In the genomic region with DNA sequence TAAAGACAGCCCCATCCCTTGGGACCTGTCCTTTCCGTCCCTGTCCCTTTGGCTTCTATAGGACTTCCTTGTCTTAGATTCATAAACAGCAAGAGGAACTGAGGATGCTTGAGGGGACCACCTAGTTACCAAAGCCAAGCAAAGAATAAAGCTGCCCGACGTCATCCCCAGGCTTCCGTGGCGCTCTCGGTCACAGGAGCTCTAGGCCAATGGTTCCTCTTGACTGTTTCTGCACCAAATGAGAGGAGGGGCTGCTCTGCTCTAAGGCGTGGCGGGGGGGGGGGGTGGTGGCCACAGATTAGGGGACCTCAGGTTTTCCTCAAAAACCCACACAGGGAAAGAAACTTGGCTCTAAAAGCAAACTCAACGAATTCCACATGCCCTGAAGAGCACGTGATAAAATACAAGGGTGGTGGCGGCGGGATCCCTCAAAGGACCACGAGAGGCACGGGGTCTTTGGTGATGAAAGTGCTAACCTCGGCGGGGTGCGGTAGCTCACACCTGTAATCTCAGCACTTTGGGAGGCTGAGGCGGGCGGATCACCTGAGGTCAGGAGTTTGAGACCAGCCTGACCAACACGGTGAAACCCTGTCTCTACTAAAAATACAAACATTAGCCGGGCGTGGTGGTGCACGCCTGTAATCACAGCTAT, we compare ENCODE assay signal across 9 cellular contexts. TPM values are rescaled to one million over a fixed set of nuclear protein-coding genes. Genes with fewer than 3 reads are reported as not detected.
A peak's percentile ranks its signal among the peaks of the same experiment; 100 is the strongest.
DNase-seq lines count a peak whose midpoint lies in the region; ATAC-seq and TF ChIP-seq lines count a peak whose summit lies in the region.
"Had no signal": no experiment of that assay in that cellular context is flagged by ENCODE, and none has a peak within 500 bp of the region (broad histone marks: within the 10 kb centered on the region; RNA-seq: fewer than 3 reads in every experiment).

No MANE protein-coding gene starts in this region.

- no peaks in the 10 kb centered on the region for H3K27me3 Mint-ChIP-seq in activated T-helper 2 cell treated with anti-CD3 and anti-CD28 coated beads, Interferon-gamma antibody, Interleukin-2, Interleukin-4, amounts not matched to agents 10 μg/mL and 5 μg/mL and 100 μg/mL, durations not matched to agents 14 hours and 24 hours and 36 hours (ENCODE audit: low read depth)

- WGBS in sigmoid colon, 2 donors = 58 to 84% methylated on average over 23 of the region's 23 CpGs

- H3K27me3 ChIP-seq in sigmoid colon = no peaks in the 10 kb centered on the region

- intact Hi-C loops in activated T-helper 2 cell treated with anti-CD3 and anti-CD28 coated beads, Interferon-gamma antibody, Interleukin-2, Interleukin-4, amounts not matched to agents 10 μg/mL and 5 μg/mL and 100 μg/mL, durations not matched to agents 14 hours and 24 hours and 36 hours (cut with micrococcal nuclease) = loop anchor here (1.0 to 5.0 kb wide), 5 partner anchors 106 to 402 kb away; no protein-coding TSS in a partner anchor
- intact Hi-C loops in sigmoid colon (cut with DNase I) (loop anchor here (5.0 to 10.0 kb wide), 4 partner anchors 43 to 446 kb away; no protein-coding TSS in a partner anchor), left colon (cut with DNase I, micrococcal nuclease) (loop anchor here in 1 of 2 donors (10.0 kb wide), 1 partner anchor 166 kb away; the partner anchor contains the start of gene GPR107)

- no peak for TF ChIP-seq CTCF in sigmoid colon (IDR thresholded peaks at IDR 0.05)

- H3K9me3 ChIP-seq in sigmoid colon = no peaks in the 10 kb centered on the region

- H3K4me1 ChIP-seq in sigmoid colon = peaks cover 0 to 80% (median 79%) of the 10 kb centered on the region in 4 donors

- peak overlapping the region; percentile 82 for H3K4me3 Mint-ChIP-seq in activated T-helper 2 cell treated with anti-CD3 and anti-CD28 coated beads, Interferon-gamma antibody, Interleukin-2, Interleukin-4, amounts not matched to agents 10 μg/mL and 5 μg/mL and 100 μg/mL, durations not matched to agents 14 hours and 24 hours and 36 hours (ENCODE audit: low read depth)

- H3K36me3 Mint-ChIP-seq in activated T-helper 2 cell treated with anti-CD3 and anti-CD28 coated beads, Interferon-gamma antibody, Interleukin-2, Interleukin-4, amounts not matched to agents 10 μg/mL and 5 μg/mL and 100 μg/mL, durations not matched to agents 14 hours and 24 hours and 36 hours (ENCODE audit: low read depth) = peaks cover 90% of the 10 kb centered on the region

- no peaks in the 10 kb centered on the region for H3K9me3 Mint-ChIP-seq in activated T-helper 2 cell treated with anti-CD3 and anti-CD28 coated beads, Interferon-gamma antibody, Interleukin-2, Interleukin-4, amounts not matched to agents 10 μg/mL and 5 μg/mL and 100 μg/mL, durations not matched to agents 14 hours and 24 hours and 36 hours

- H3K27ac Mint-ChIP-seq in activated T-helper 2 cell treated with anti-CD3 and anti-CD28 coated beads, Interferon-gamma antibody, Interleukin-2, Interleukin-4, amounts not matched to agents 10 μg/mL and 5 μg/mL and 100 μg/mL, durations not matched to agents 14 hours and 24 hours and 36 hours = peak overlapping the region; percentile 99

- peaks cover 4 to 27% (median 21%) of the 10 kb centered on the region in 4 donors for H3K36me3 ChIP-seq in sigmoid colon

- no peak for TF ChIP-seq POLR2A in sigmoid colon (IDR thresholded peaks at IDR 0.05)

- H3K27ac ChIP-seq in sigmoid colon = peak overlapping the region; percentile 79 to 88 (median 86)

- peak; percentile 15 for ATAC-seq in GM18907 (IDR thresholded peaks at IDR 0.05; ENCODE audit: unreplicated experiment)
- peak; percentile 9 for ATAC-seq in HG03045 (IDR thresholded peaks at IDR 0.05; ENCODE audit: unreplicated experiment)
- no peak for ATAC-seq in GM21447 (IDR thresholded peaks at IDR 0.05; ENCODE audit: unreplicated experiment)
- no peak for ATAC-seq in left colon

- TF ChIP-seq EP300 in sigmoid colon (IDR thresholded peaks at IDR 0.05) = no peak

- no peak for DNase-seq in activated T-helper 2 cell treated with anti-CD3 and anti-CD28 coated beads, Interferon-gamma antibody, Interleukin-2, Interleukin-4, amounts not matched to agents 10 μg/mL and 5 μg/mL and 100 μg/mL, durations not matched to agents 14 hours and 24 hours and 36 hours (ENCODE audit: low spot score)
- DNase-seq in sigmoid colon (no peak), DMS153 (lab: John Stamatoyannopoulos, UW) (no peak), midbrain (lab: John Stamatoyannopoulos, UW) (no peak), left colon (no peak)
- DNase-seq: SHP77 treated with DMSO at 0.1 percent for 48 hours had no signal

- H3K4me3 ChIP-seq in sigmoid colon = peak overlapping the region in 1 of 4 donors; percentile 2

- peaks cover 69% of the 10 kb centered on the region for H3K4me1 Mint-ChIP-seq in activated T-helper 2 cell treated with anti-CD3 and anti-CD28 coated beads, Interferon-gamma antibody, Interleukin-2, Interleukin-4, amounts not matched to agents 10 μg/mL and 5 μg/mL and 100 μg/mL, durations not matched to agents 14 hours and 24 hours and 36 hours (ENCODE audit: low read depth)

RNA-seq across cellular contexts. Expression of gene USP20, which starts 53.7 kb away (rescaled TPM):
- 45.6 and 52.3 TPM in 2 replicates for total RNA-seq in activated T-helper 2 cell treated with anti-CD3 and anti-CD28 coated beads, Interferon-gamma antibody, Interleukin-2, Interleukin-4, amounts not matched to agents 10 μg/mL and 5 μg/mL and 100 μg/mL, durations not matched to agents 14 hours and 24 hours and 36 hours
- total RNA-seq in sigmoid colon (10 to 100 TPM; 17.5 to 52.1 (median 21.8) TPM), left colon (10 to 100 TPM; 16.0 to 21.9 TPM)
- 10 to 100 TPM in 1 of 3 donors, 1 to 10 TPM in 2; 7.9 to 26.7 (median 9.6) TPM for polyA plus RNA-seq in sigmoid colon

RNA-seq across cellular contexts. Expression of gene C9orf78, which starts 53.9 kb away (rescaled TPM):
- 54.4 and 59.6 TPM in 2 replicates for total RNA-seq in activated T-helper 2 cell treated with anti-CD3 and anti-CD28 coated beads, Interferon-gamma antibody, Interleukin-2, Interleukin-4, amounts not matched to agents 10 μg/mL and 5 μg/mL and 100 μg/mL, durations not matched to agents 14 hours and 24 hours and 36 hours
- 100 to 1,000 TPM in 1 of 4 donors, 10 to 100 TPM in 3; 55.7 to 172 (median 66.0) TPM for total RNA-seq in sigmoid colon
- polyA plus RNA-seq in sigmoid colon = 10 to 100 TPM; 63.1 to 84.1 (median 74.9) TPM
- total RNA-seq in left colon = 10 to 100 TPM; 34.6 to 41.3 TPM

Comparison
In these comparisons a context has a peak if more than half of its experiments do, and no peak if none do; other contexts are left out.
1. ATAC-seq: peak in GM18907 (single experiment) and HG03045 (single experiment); none in GM21447 (single experiment) and left colon (single experiment).